In the genomic region with DNA sequence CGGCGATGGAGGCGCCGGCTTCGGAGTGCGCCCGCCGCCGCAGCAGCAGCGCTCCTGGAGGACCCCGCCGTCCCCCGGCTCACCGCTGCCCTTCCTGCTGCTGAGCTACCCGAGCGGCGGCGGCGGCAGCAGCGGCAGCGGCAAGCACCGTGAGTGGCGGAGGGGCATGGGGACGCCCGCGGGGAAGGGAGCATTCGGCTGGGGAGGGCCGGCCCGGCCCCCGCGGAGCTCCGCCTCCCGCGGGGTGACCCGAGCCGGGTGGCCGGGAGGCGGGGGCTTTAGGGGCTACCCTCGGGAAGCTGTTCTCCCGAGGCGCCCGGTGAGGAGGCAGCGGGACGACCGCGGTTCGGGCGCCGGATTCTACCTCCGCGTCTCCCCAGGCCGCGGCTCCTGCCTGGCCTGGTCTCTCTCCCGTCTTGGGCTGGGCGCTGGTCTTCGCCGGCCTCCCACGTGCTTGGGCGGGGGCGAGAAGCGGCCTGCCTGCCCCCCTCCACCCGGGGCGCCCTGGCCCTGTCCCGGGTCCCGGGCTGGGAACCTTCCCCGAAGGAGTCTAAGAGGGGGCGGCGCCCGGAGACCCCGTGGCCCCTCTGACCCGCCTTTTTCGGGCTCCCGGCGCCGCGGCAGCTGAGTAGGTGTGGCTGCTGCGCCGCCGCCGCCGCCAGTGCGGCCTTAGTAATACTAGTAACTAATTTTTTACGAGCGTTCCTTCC, we compare ENCODE assay signal across 8 cellular contexts. TPM values are rescaled to one million over a fixed set of nuclear protein-coding genes. Genes with fewer than 3 reads are reported as not detected.
DNase-seq lines count a peak whose midpoint lies in the region; ATAC-seq and TF ChIP-seq lines count a peak whose summit lies in the region.

No MANE protein-coding gene starts in this region.

- intact Hi-C loops in activated naive CD4-positive, alpha-beta T cell treated with anti-CD3 and anti-CD28 coated beads for 36 hours (cut with micrococcal nuclease), result loop anchor here (1.0 to 2.0 kb wide), 6 partner anchors 8 to 222 kb away; partner anchors contain the start of genes GRSF1 and MOB1B
- intact Hi-C loops in tibial artery (cut with DNase I; ENCODE audit: low total_unique reads), result loop anchor here (2.0 kb wide), 1 partner anchor 16 kb away; the partner anchor contains the start of gene UTP3

- H3K36me3 Mint-ChIP-seq in activated naive CD4-positive, alpha-beta T cell treated with anti-CD3 and anti-CD28 coated beads for 36 hours (ENCODE audit: low read depth), result peaks cover 1% of the 10 kb centered on the region

- H3K27ac ChIP-seq in SJSA1 (peak overlapping the region; percentile 62), tibial artery (peak overlapping the region; percentile 91 to 95)

- CTCF ChIA-PET in activated naive CD4-positive, alpha-beta T cell treated with anti-CD3 and anti-CD28 coated beads for 36 hours (lab: Charles Lee), result interaction anchor here (0.9 to 2.6 kb wide), 3 partner anchors 16 to 29 kb away, joined by 6 to 12 read pairs (median 9); partner anchors contain the start of gene UTP3

- H3K27ac Mint-ChIP-seq in activated naive CD4-positive, alpha-beta T cell treated with anti-CD3 and anti-CD28 coated beads for 36 hours, result peak overlapping the region; percentile 90

- H3K36me3 ChIP-seq in SJSA1 (peaks cover 8% of the 10 kb centered on the region), tibial artery (no peaks in the 10 kb centered on the region)

- ATAC-seq in GM21576 (IDR thresholded peaks at IDR 0.05; ENCODE audit: unreplicated experiment), result peak; percentile 54

- peak overlapping the region; percentile 82 for H3K4me3 Mint-ChIP-seq in activated naive CD4-positive, alpha-beta T cell treated with anti-CD3 and anti-CD28 coated beads for 36 hours

- no peaks in the 10 kb centered on the region for H3K27me3 Mint-ChIP-seq in activated naive CD4-positive, alpha-beta T cell treated with anti-CD3 and anti-CD28 coated beads for 36 hours (ENCODE audit: low read depth)

- H3K4me1 ChIP-seq in SJSA1 (replicated peaks), result peaks cover 27% of the 10 kb centered on the region
- peaks cover 0 to 29% (median 11%) of the 10 kb centered on the region in 4 donors for H3K4me1 ChIP-seq in tibial artery

- no peak for TF ChIP-seq CTCF in tibial artery (IDR thresholded peaks at IDR 0.05)

- peaks cover 32% of the 10 kb centered on the region for H3K4me1 Mint-ChIP-seq in activated naive CD4-positive, alpha-beta T cell treated with anti-CD3 and anti-CD28 coated beads for 36 hours (ENCODE audit: low read depth)

- no peaks in the 10 kb centered on the region for H3K9me3 Mint-ChIP-seq in activated naive CD4-positive, alpha-beta T cell treated with anti-CD3 and anti-CD28 coated beads for 36 hours

- DNase-seq in ELF-1 (ENCODE audit: low read depth, low spot score), result peak; percentile 85
- DNase-seq in HuH-7 (ENCODE audit: low spot score), result peak; percentile 46
- DNase-seq in SJSA1 (ENCODE audit: low read depth in 1 of 2, low spot score in 2 of 2), result peak; percentile 73 to 89
- peak; percentile 74 for DNase-seq in activated naive CD4-positive, alpha-beta T cell treated with anti-CD3 and anti-CD28 coated beads for 36 hours
- peak; percentile 81 for DNase-seq in germinal center (ENCODE audit: low spot score)
- DNase-seq in occipital lobe (lab: John Stamatoyannopoulos, UW), result peak; percentile 53
- DNase-seq in tibial artery, result peak; percentile 65 to 83

- H3K27me3 ChIP-seq in SJSA1 (replicated peaks) (no peaks in the 10 kb centered on the region), tibial artery (no peaks in the 10 kb centered on the region)

- H3K9me3 ChIP-seq in SJSA1 (replicated peaks) (no peaks in the 10 kb centered on the region), tibial artery (no peaks in the 10 kb centered on the region)

- peak overlapping the region; percentile 96 for H3K4me3 ChIP-seq in SJSA1
- peak overlapping the region; percentile 72 to 96 for H3K4me3 ChIP-seq in tibial artery

RNA-seq across cellular contexts. Expression of gene RUFY3, which starts 16.5 kb away (rescaled TPM):
- 13.9 and 21.1 TPM in 2 replicates for total RNA-seq in SJSA1 (2014; rRNA removed; shearing (Covaris generic))
- 10 to 100 TPM; 14.9 to 18.0 TPM for total RNA-seq in activated naive CD4-positive, alpha-beta T cell treated with anti-CD3 and anti-CD28 coated beads for 36 hours
- 582 TPM for total RNA-seq in occipital lobe

RNA-seq across cellular contexts. Expression of gene UTP3, which starts 17.0 kb away (rescaled TPM):
- total RNA-seq in SJSA1 (2014; rRNA removed; shearing (Covaris generic)), result 12.7 and 18.1 TPM in 2 replicates
- total RNA-seq in activated naive CD4-positive, alpha-beta T cell treated with anti-CD3 and anti-CD28 coated beads for 36 hours, result 10 to 100 TPM; 18.7 to 20.0 TPM
- 15.0 TPM for total RNA-seq in occipital lobe

RNA-seq across cellular contexts. Expression of gene JCHAIN, which starts 39.0 kb away (rescaled TPM):
- total RNA-seq in SJSA1 (2014; rRNA removed; shearing (Covaris generic)), result not detected in 2 replicates
- not detected for total RNA-seq in activated naive CD4-positive, alpha-beta T cell treated with anti-CD3 and anti-CD28 coated beads for 36 hours
- not detected for total RNA-seq in occipital lobe

Comparison
In these comparisons a context has a peak if more than half of its experiments do, and no peak if none do; other contexts are left out.
1. Peak in every context shown above with its lines: DNase-seq, ATAC-seq, H3K4me3 ChIP-seq and H3K27ac ChIP-seq.
2. RNA of gene RUFY3, which starts 16.5 kb away (total RNA-seq): 582 TPM in occipital lobe (single experiment); 13.9 to 21.1 TPM in SJSA1 and 14.9 to 18.0 TPM in activated naive CD4-positive, alpha-beta T cell treated with anti-CD3 and anti-CD28 coated beads for 36 hours; every median in the first group is over 10 times any median in the second.